In genomic region chr7:114444196-114444595, GRCh38 we compare ENCODE assay signal across 25 cellular contexts. TPM values are rescaled to one million over a fixed set of nuclear protein-coding genes. Genes with fewer than 3 reads are reported as not detected.
"Had no signal": no experiment of that assay in that cellular context is flagged by ENCODE, and none has a peak within 500 bp of the region (broad histone marks: within the 10 kb centered on the region; RNA-seq: fewer than 3 reads in every experiment).

No MANE protein-coding gene starts in this region.

- H3K4me3 ChIP-seq: left ventricle myocardium inferior, lung, pancreas, prostate gland, sigmoid colon, smooth muscle cell, tibial nerve, uterus had no signal

- H3K27ac ChIP-seq: left ventricle myocardium inferior, pancreas, prostate gland, tibial nerve, uterus had no signal

- H3K9me3 ChIP-seq: pancreas, prostate gland, sigmoid colon, tibial nerve, uterus had no signal

- H3K4me1 ChIP-seq: left ventricle myocardium inferior, pancreas, prostate gland, tibial nerve, uterus had no signal

- H3K27me3 ChIP-seq: pancreas, sigmoid colon, tibial nerve, uterus had no signal

- ATAC-seq: left colon; naive thymus-derived CD8-positive, alpha-beta T cell; pancreas; right cardiac atrium; stimulated activated memory B cell treated with anti-CD40 and anti-IgM and Interleukin-4, amounts not matched to agents 10 μg/mL and 1 μg/mL and 100 μg/mL, for 72 hours; stimulated activated naive CD8-positive, alpha-beta T cell treated with anti-CD3 and anti-CD28 coated beads, Interleukin-15, amount 100 ng/mL, for 72 hours had no signal

- H3K4me2 ChIP-seq: smooth muscle cell had no signal

- H3K36me3 ChIP-seq: left ventricle myocardium inferior, pancreas, prostate gland, sigmoid colon, tibial nerve, uterus had no signal

- DNase-seq: hippocampal formation; left colon; left ventricle myocardium inferior; mesendoderm; naive thymus-derived CD8-positive, alpha-beta T cell; nucleus accumbens; pancreas; posterior cingulate gyrus; retina; right cardiac atrium; sigmoid colon; stimulated activated CD4-positive, alpha-beta T cell treated with anti-CD3 and anti-CD28 coated beads, Interleukin-1b, Interleukin-23, amount 100 ng/mL, for 48 hours; stimulated activated CD4-positive, alpha-beta T cell treated with anti-CD3 and anti-CD28 coated beads, Interleukin-2, amount 100 ng/mL, for 48 hours; stimulated activated CD4-positive, alpha-beta T cell treated with anti-CD3 and anti-CD28 coated beads, Interleukin-4, amount 100 ng/mL, for 4 hours; stimulated activated CD8-positive, alpha-beta memory T cell treated with anti-CD3 and anti-CD28 coated beads, Interleukin-4, amount 100 ng/mL, for 48 hours; stimulated activated naive CD4-positive, alpha-beta T cell treated with Interleukin-2 at 50 U/mL for 16 hours; stimulated activated naive CD8-positive, alpha-beta T cell treated with anti-CD3 and anti-CD28 coated beads, Interleukin-15, amount 100 ng/mL, for 72 hours; substantia nigra; uterus had no signal

RNA-seq across cellular contexts. Expression of gene FOXP2, which starts 29.6 kb away (rescaled TPM):
- total RNA-seq: mononuclear cell; naive thymus-derived CD8-positive, alpha-beta T cell had no signal
